2 cellular contexts compared by ENCODE assay signal in genomic region chr5:158807-159447, GRCh38.
A peak's percentile ranks its signal among the peaks of the same experiment; 100 is the strongest.
TF ChIP-seq lines count a peak whose summit lies in the region.

No MANE protein-coding gene starts in this region.

TF ChIP-seq in IMR-90, 13 proteins besides CTCF, POLR2A, EP300 and RAD21:
- no peak for TF ChIP-seq NFE2L2 (IDR thresholded peaks at IDR 0.05; ENCODE audit: low read depth, low read length)
- TF ChIP-seq BHLHE40 (IDR thresholded peaks at IDR 0.05; ENCODE audit: low read depth, low read length): no peak
- no peak for TF ChIP-seq SMC3 (IDR thresholded peaks at IDR 0.05; ENCODE audit: low read depth, low read length)
- TF ChIP-seq FOS (IDR thresholded peaks at IDR 0.05; ENCODE audit: low read depth, low read length): no peak
- TF ChIP-seq CEBPB (IDR thresholded peaks at IDR 0.05; ENCODE audit: low read depth, low read length): no peak
- TF ChIP-seq USF2 (IDR thresholded peaks at IDR 0.05; ENCODE audit: low read depth, low read length): no peak
- TF ChIP-seq MXI1 (IDR thresholded peaks at IDR 0.05; ENCODE audit: borderline replicate concordance, low read depth, low read length): no peak
- no peak for TF ChIP-seq ELK1 (IDR thresholded peaks at IDR 0.05; ENCODE audit: borderline replicate concordance, low read depth, low read length)
- TF ChIP-seq MAFK (IDR thresholded peaks at IDR 0.05; ENCODE audit: low read depth, low read length): no peak

TF ChIP-seq in H1, 55 proteins besides CTCF, POLR2A, EP300 and RAD21:
- TF ChIP-seq MAX (IDR thresholded peaks at IDR 0.05) (no peak), SP4 (IDR thresholded peaks at IDR 0.05; ENCODE audit: low read length) (no peak), EGR1 (IDR thresholded peaks at IDR 0.05; ENCODE audit: borderline replicate concordance, low read depth, low read length) (no peak), JUN (IDR thresholded peaks at IDR 0.05; ENCODE audit: low read depth, low read length) (no peak), SIX5 (IDR thresholded peaks at IDR 0.05; ENCODE audit: low read depth, low read length) (no peak), TCF12 (IDR thresholded peaks at IDR 0.05; ENCODE audit: low read depth, low read length) (peak; percentile 84; the same call in 1 of the 2 replicates), KDM4A (IDR thresholded peaks at IDR 0.05; ENCODE audit: low read depth, low read length, severe bottlenecking) (no peak), RBBP5 (IDR thresholded peaks at IDR 0.05; ENCODE audit: borderline replicate concordance, low read depth, low read length) (no peak), CREB1 (IDR thresholded peaks at IDR 0.05) (no peak), POLR2AphosphoS5 (IDR thresholded peaks at IDR 0.05; ENCODE audit: low read depth, low read length) (peak; percentile 68; the same call in 1 of the 2 replicates), RNF2 (IDR thresholded peaks at IDR 0.05; ENCODE audit: borderline replicate concordance, low read depth, low read length, missing control alignments, poor library complexity, severe bottlenecking) (no peak), ATF2 (IDR thresholded peaks at IDR 0.05; ENCODE audit: low read length) (no peak), ASH2L (IDR thresholded peaks at IDR 0.05; ENCODE audit: low read length) (no peak)
